ENCODE assay signal across 8 cellular contexts in the genomic region with DNA sequence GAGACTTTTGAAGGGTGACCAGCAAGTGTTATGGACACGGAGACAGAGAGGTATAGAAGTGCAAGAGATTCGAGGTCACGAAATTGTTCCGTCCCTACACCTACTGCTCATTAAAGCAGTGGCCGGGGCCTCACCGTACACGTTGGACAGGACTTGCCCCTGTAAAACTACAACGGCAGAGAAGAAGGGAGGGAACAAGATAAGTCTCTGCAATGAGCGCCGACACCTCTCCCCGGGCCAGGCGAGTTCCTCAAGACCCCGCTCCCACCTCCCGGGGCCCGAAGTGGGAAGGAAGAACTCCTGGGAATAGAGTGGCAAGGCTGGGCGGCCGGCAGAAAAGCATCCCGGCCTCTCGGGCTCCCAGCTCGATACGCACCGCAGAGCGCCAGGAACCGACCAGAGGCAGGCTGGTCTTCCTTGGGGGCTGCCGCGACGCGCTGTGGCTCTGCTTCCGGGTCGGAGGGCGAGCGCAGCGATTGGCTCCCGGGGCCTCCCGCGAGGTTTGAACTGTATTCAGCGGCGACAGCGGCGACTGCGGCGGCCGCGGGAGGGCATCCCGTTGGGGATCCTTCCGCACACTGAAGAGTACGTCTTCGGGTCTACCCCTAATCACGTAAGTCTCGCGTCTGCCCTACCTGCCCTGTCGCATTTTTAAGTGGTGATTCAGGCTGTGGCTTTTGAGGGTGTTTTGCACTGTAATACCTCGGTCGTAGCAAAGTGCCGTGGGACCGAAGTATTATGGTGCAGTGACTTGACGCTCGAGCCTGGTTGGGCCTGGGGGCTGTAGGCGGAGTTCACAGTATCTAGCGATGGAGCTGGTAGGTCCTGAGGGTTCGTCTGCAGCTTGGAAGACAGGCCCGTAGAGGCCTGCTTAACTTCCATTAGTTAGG. TPM values are rescaled to one million over a fixed set of nuclear protein-coding genes. Genes with fewer than 3 reads are reported as not detected.
DNase-seq lines count a peak whose midpoint lies in the region; ATAC-seq, FAIRE-seq and TF ChIP-seq lines count a peak whose summit lies in the region.

A gene with protein sequence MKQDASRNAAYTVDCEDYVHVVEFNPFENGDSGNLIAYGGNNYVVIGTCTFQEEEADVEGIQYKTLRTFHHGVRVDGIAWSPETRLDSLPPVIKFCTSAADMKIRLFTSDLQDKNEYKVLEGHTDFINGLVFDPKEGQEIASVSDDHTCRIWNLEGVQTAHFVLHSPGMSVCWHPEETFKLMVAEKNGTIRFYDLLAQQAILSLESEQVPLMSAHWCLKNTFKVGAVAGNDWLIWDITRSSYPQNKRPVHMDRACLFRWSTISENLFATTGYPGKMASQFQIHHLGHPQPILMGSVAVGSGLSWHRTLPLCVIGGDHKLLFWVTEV (minus strand): TSS at position 441 of the 890 bp plus-strand sequence. CDS start 1,596 bp downstream, outside the sequence.
A gene with protein sequence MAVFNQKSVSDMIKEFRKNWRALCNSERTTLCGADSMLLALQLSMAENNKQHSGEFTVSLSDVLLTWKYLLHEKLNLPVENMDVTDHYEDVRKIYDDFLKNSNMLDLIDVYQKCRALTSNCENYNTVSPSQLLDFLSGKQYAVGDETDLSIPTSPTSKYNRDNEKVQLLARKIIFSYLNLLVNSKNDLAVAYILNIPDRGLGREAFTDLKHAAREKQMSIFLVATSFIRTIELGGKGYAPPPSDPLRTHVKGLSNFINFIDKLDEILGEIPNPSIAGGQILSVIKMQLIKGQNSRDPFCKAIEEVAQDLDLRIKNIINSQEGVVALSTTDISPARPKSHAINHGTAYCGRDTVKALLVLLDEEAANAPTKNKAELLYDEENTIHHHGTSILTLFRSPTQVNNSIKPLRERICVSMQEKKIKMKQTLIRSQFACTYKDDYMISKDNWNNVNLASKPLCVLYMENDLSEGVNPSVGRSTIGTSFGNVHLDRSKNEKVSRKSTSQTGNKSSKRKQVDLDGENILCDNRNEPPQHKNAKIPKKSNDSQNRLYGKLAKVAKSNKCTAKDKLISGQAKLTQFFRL (plus strand): TSS at position 510 of the 890 bp plus-strand sequence. CDS start 3,706 bp downstream, outside the sequence.

- H3K4me1 ChIP-seq in keratinocyte (ENCODE audit: control insufficient read depth, extremely low read depth, insufficient read depth, low read length) = peaks cover 18% of the 10 kb centered on the region

- H3K9me3 ChIP-seq in keratinocyte (ENCODE audit: control insufficient read depth, low read depth, low read length) = no peaks in the 10 kb centered on the region

- ATAC-seq in GM19023 (IDR thresholded peaks at IDR 0.05; ENCODE audit: unreplicated experiment) = peak; percentile 95
- peak; percentile 97 for ATAC-seq in HG03280 (IDR thresholded peaks at IDR 0.05; ENCODE audit: unreplicated experiment)
- ATAC-seq in activated CD4-positive, CD25-positive, alpha-beta regulatory T cell treated with anti-CD3 and anti-CD28 coated beads, Interleukin-2, amount 50 U/mL, for 24 hours = peak; percentile 96 to 97

- no peaks in the 10 kb centered on the region for H3K9me1 ChIP-seq in keratinocyte (ENCODE audit: control insufficient read depth, extremely low read depth, insufficient read depth, low read length)

- peak within 1 kb of the TSS; percentile 98 for H2AFZ ChIP-seq in keratinocyte (ENCODE audit: control insufficient read depth, low read length)

- no peaks in the 10 kb centered on the region for H3K27me3 ChIP-seq in keratinocyte (ENCODE audit: control insufficient read depth, extremely low read depth, insufficient read depth, low read length)

- H3K4me2 ChIP-seq in keratinocyte (ENCODE audit: control insufficient read depth, extremely low read depth, insufficient read depth, low read depth, low read length) = peak within 1 kb of the TSS; percentile 94

- H3K27ac ChIP-seq in keratinocyte (ENCODE audit: control insufficient read depth, insufficient read depth, low read length) = peak within 1 kb of the TSS; percentile 83

- peak within 1 kb of the TSS; percentile 82 for H3K4me3 ChIP-seq in AG10803 (ENCODE audit: low read length)
- H3K4me3 ChIP-seq in keratinocyte (ENCODE audit: control insufficient read depth in 2 of 3, extremely low read depth in 1 of 3, insufficient read depth in 2 of 3, low read depth in 1 of 3, low read length in 3 of 3) = peak within 1 kb of the TSS; percentile 92 to 99 (median 94)

- dilution Hi-C loops in keratinocyte (cut with MboI; ENCODE audit: extremely low pct_ligation_motif_present, low sequenced_read_pairs) = no loop called here

- H3K9ac ChIP-seq in keratinocyte (ENCODE audit: control insufficient read depth, extremely low read depth, insufficient read depth, low read length) = peak within 1 kb of the TSS; percentile 98

- TF ChIP-seq CTCF in AG10803 (conservative IDR thresholded peaks at IDR 0.05; ENCODE audit: low read length) = peak; percentile 7; the same call in 1 of the 2 replicates
- peak in 2 of 3 experiments; percentile 9 to 13 for TF ChIP-seq CTCF in keratinocyte (optimal IDR thresholded peaks at IDR 0.05 in 1 of 3, IDR thresholded peaks at IDR 0.05 in 1 of 3, conservative IDR thresholded peaks at IDR 0.05 in 1 of 3; ENCODE audit: extremely low read depth in 1 of 3, insufficient read depth in 2 of 3, low read length in 3 of 3)

- DNase-seq in AG10803 (ENCODE audit: low read depth) (peak; percentile 83), NCI-H446 (lab: John Stamatoyannopoulos, UW) (peak; percentile 46 to 90), cerebellar nuclear complex (lab: John Stamatoyannopoulos, UW) (peak; percentile 54 to 77), keratinocyte (ENCODE audit: low read depth, low spot score) (peak; percentile 74)
- DNase-seq in stimulated activated CD4-positive, alpha-beta T cell treated with anti-CD3 and anti-CD28 coated beads, Interleukin-15, amount 100 ng/mL, for 1 hour (ENCODE audit: low read depth in 1 of 2, low spot score in 1 of 2) = peak; percentile 75 to 85

- peaks cover 0 to 4% of the 10 kb centered on the region in 2 experiments for H3K36me3 ChIP-seq in keratinocyte (ENCODE audit: control insufficient read depth in 2 of 2, extremely low read depth in 1 of 2, insufficient read depth in 2 of 2, low read length in 2 of 2)

- H3K79me2 ChIP-seq in keratinocyte (ENCODE audit: control insufficient read depth, insufficient read depth, low read length) = peaks cover 30% of the 10 kb centered on the region

- H4K20me1 ChIP-seq in keratinocyte (ENCODE audit: control insufficient read depth, extremely low read depth, insufficient read depth, low read length) = no peaks in the 10 kb centered on the region

- FAIRE-seq in keratinocyte (lab: Jason Lieb, UNC) = peak; percentile 44

RNA-seq across cellular contexts. Expression of the first gene that starts in this region (rescaled TPM):
- 45.0 to 89.8 TPM (median 63.1 TPM) in 3 replicates for polyA plus RNA-seq in keratinocyte
- polyA plus RNA-seq in keratinocyte (2011; ENCODE audit: low read depth) = 65.9 TPM
- polyA plus RNA-seq in keratinocyte (2011; cell fraction: cytosol; rRNA removed) = 38.7 and 70.2 TPM in 2 replicates
- polyA plus RNA-seq in keratinocyte (2011; cell fraction: nucleus; rRNA removed) = 38.9 and 56.6 TPM in 2 replicates
- polyA plus RNA-seq in keratinocyte (2012; ENCODE audit: low replicate concordance) = 31.1 and 40.6 TPM in 2 replicates
- polyA minus RNA-seq in keratinocyte = 5.7 to 49.8 TPM (median 24.8 TPM) in 3 replicates
- polyA minus RNA-seq in keratinocyte (2011; cell fraction: cytosol; rRNA and poly(A)+ RNA removed) = 13.0 TPM
- polyA minus RNA-seq in keratinocyte (2011; cell fraction: nucleus; rRNA and poly(A)+ RNA removed) = 7.7 and 13.4 TPM in 2 replicates

RNA-seq across cellular contexts. Expression of the second gene that starts in this region (rescaled TPM):
- 3.7 to 9.1 TPM (median 4.8 TPM) in 3 replicates for polyA plus RNA-seq in keratinocyte
- polyA plus RNA-seq in keratinocyte (2011; ENCODE audit: low read depth) = 0.99 TPM
- 3.3 and 5.1 TPM in 2 replicates for polyA plus RNA-seq in keratinocyte (2011; cell fraction: cytosol; rRNA removed)
- polyA plus RNA-seq in keratinocyte (2011; cell fraction: nucleus; rRNA removed) = 2.4 and 4.4 TPM in 2 replicates
- polyA plus RNA-seq in keratinocyte (2012; ENCODE audit: low replicate concordance) = 1.3 and 5.9 TPM in 2 replicates
- 0.82 to 7.4 TPM (median 3.5 TPM) in 3 replicates for polyA minus RNA-seq in keratinocyte
- 1.3 TPM for polyA minus RNA-seq in keratinocyte (2011; cell fraction: cytosol; rRNA and poly(A)+ RNA removed)
- polyA minus RNA-seq in keratinocyte (2011; cell fraction: nucleus; rRNA and poly(A)+ RNA removed) = 2.3 and 6.7 TPM in 2 replicates

Comparison
In these comparisons a context has a peak if more than half of its experiments do, and no peak if none do; other contexts are left out.
1. Peak in every context shown above with its lines: DNase-seq, ATAC-seq, H3K4me3 ChIP-seq and H3K27ac ChIP-seq.